Comparison of ENCODE assay signal across 22 cellular contexts in the genomic region with DNA sequence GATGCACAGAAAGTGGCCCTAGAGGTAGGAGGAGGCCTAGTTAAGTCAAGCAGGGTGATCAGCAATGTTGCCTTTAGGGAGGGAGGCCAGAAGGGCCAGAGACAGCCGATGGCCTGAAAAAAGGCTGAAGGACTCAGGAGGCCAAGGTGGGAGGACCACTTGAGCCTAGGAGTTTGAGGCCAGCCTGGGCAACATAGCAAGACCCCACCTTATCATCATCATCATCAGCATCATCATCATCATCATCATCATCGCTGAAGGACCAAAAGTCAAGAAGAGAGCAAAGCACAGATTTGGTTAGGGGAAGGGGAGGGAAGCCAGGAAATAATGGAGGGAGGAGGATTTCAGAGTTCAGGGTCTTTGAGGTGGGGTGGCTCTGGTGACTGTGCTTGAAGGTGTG.
DNase-seq lines count a peak whose midpoint lies in the region; ATAC-seq, FAIRE-seq and TF ChIP-seq lines count a peak whose summit lies in the region.
"Had no signal": no experiment of that assay in that cellular context is flagged by ENCODE, and none has a peak within 500 bp of the region (broad histone marks: within the 10 kb centered on the region; RNA-seq: fewer than 3 reads in every experiment).

No MANE protein-coding gene starts in this region.

- H2AFZ ChIP-seq in mammary epithelial cell (ENCODE audit: low read depth, low read length) = no peak overlapping the region

- 84% methylated on average over 2 of the region's 2 CpGs for WGBS in mammary epithelial cell (ENCODE audit: low coverage, missing lambda C conversion rate)
- 97 to 98% methylated on average over 2 of the region's 2 CpGs for WGBS in aorta, 2 donors

- in situ Hi-C loops in mammary epithelial cell (cut with MboI; ENCODE audit: low sequenced_read_pairs in 2 of 2) = no loop called here

- no peak for DNase-seq in MCF 10A (ENCODE audit: unreplicated experiment)
- DNase-seq in mammary epithelial cell = no peak
- no peak for DNase-seq in natural killer cell
- no peak for DNase-seq in uterus
- no peak for DNase-seq in urothelium cell line (ENCODE audit: low spot score)
- DNase-seq in aorta = no peak
- DNase-seq: BE2C, DMS53, GDM1, MM.1S, NCI-H1048, NCI-H1417 treated with DMSO at 0.1 percent for 48 hours, NCI-H187, NCI-H446 treated with DMSO at 0.1 percent for 48 hours, NCI-H526 treated with DMSO at 0.1 percent for 48 hours, OCI-M1 had no signal

- H3K4me1 Mint-ChIP-seq in MCF 10A (ENCODE audit: insufficient read depth, unreplicated experiment) (peaks cover 37% of the 10 kb centered on the region), natural killer cell (peaks cover 67 to 68% of the 10 kb centered on the region in 2 donors)
- peaks cover 43% of the 10 kb centered on the region for H3K4me1 Mint-ChIP-seq in activated T-helper 17 cell treated with anti-CD3 and anti-CD28 coated beads, Interleukin-2, amount 50 U/mL, for 72 hours

- H3K36me3 ChIP-seq in mammary epithelial cell (ENCODE audit: insufficient read depth, low read length) (no peaks in the 10 kb centered on the region), uterus (no peaks in the 10 kb centered on the region), aorta (ENCODE audit: control insufficient read depth in 1 of 2, insufficient read depth in 2 of 2, low read length in 1 of 2) (no peaks in the 10 kb centered on the region)
- H3K36me3 ChIP-seq: BE2C had no signal

- H3K36me3 Mint-ChIP-seq in MCF 10A (ENCODE audit: insufficient read depth, unreplicated experiment) (peaks cover 6% of the 10 kb centered on the region), natural killer cell (peaks cover 30% of the 10 kb centered on the region)
- no peaks in the 10 kb centered on the region for H3K36me3 Mint-ChIP-seq in activated T-helper 17 cell treated with anti-CD3 and anti-CD28 coated beads, Interleukin-2, amount 50 U/mL, for 72 hours (ENCODE audit: low read depth)

- no peaks in the 10 kb centered on the region for H3K79me2 ChIP-seq in mammary epithelial cell (ENCODE audit: insufficient read depth, low read length)

- H4K20me1 ChIP-seq in mammary epithelial cell (ENCODE audit: insufficient read depth, low read length) = no peaks in the 10 kb centered on the region

- H3K27me3 Mint-ChIP-seq in MCF 10A (ENCODE audit: insufficient read depth, unreplicated experiment) = peaks cover 47% of the 10 kb centered on the region
- peaks cover 36% of the 10 kb centered on the region for H3K27me3 Mint-ChIP-seq in activated T-helper 17 cell treated with anti-CD3 and anti-CD28 coated beads, Interleukin-2, amount 50 U/mL, for 72 hours
- H3K27me3 Mint-ChIP-seq in natural killer cell (ENCODE audit: low read depth in 2 of 2) = peaks cover 39 to 48% of the 10 kb centered on the region in 2 donors

- H3K27me3 ChIP-seq in mammary epithelial cell (ENCODE audit: insufficient read depth, low read length) (peaks cover 43% of the 10 kb centered on the region), uterus (no peaks in the 10 kb centered on the region), aorta (ENCODE audit: control insufficient read depth in 1 of 2, insufficient read depth in 2 of 2, low read length in 1 of 2) (no peaks in the 10 kb centered on the region)
- H3K27me3 ChIP-seq: BE2C had no signal

- no peak for ATAC-seq in activated T-helper 17 cell treated with anti-CD3 and anti-CD28 coated beads, Interleukin-2, amount 50 U/mL, for 72 hours (replicated peaks)
- ATAC-seq in natural killer cell (no peak), aorta (ENCODE audit: low FRiP score) (no peak)
- ATAC-seq: HCT116 had no signal

- H3K4me3 ChIP-seq in mammary epithelial cell (replicated peaks in 1 of 3; ENCODE audit: insufficient read depth in 1 of 3, low read depth in 2 of 3, low read length in 3 of 3) (no peak overlapping the region), uterus (no peak overlapping the region), aorta (ENCODE audit: low read length in 2 of 2) (no peak overlapping the region)

- H3K9ac ChIP-seq in mammary epithelial cell (ENCODE audit: insufficient read depth, low read length) = no peak overlapping the region

- H3K9me3 ChIP-seq in mammary epithelial cell (replicated peaks; ENCODE audit: insufficient read depth, low read length) (peaks cover 8% of the 10 kb centered on the region), uterus (no peaks in the 10 kb centered on the region), aorta (ENCODE audit: control insufficient read depth, low read length) (no peaks in the 10 kb centered on the region)

- no peak for FAIRE-seq in urothelium cell line (lab: Jason Lieb, UNC)
- FAIRE-seq: D721Med, GM18507, H1, RCC 7860 had no signal

- no TSS peak for BruUV-seq in MCF 10A (replicated peaks; lab: Mats Ljungman, UMichigan)
- no TSS peak for BruUV-seq in mammary epithelial cell (replicated peaks; lab: Mats Ljungman, UMichigan)

- CTCF ChIA-PET in MCF 10A (lab: Yijun Ruan, JAX) = no interaction called here
- CTCF ChIA-PET in mammary epithelial cell (lab: Charles Lee; ENCODE audit: low non-redundant PET) = no interaction called here

- intact Hi-C loops in MCF 10A (cut with micrococcal nuclease) (no loop called here), mammary epithelial cell (cut with micrococcal nuclease) (no loop called here), natural killer cell (cut with micrococcal nuclease) (loop anchor here (5.0 to 10.0 kb wide), 3 partner anchors 56 to 354 kb away; no protein-coding TSS in a partner anchor), uterus (cut with DNase I; ENCODE audit: low total_unique reads) (no loop called here), aorta (cut with DNase I) (no loop called here)

- TF ChIP-seq POLR2A in uterus (IDR thresholded peaks at IDR 0.05) = no peak

- H3K4me2 ChIP-seq in mammary epithelial cell (ENCODE audit: insufficient read depth, low read depth, low read length) = no peak overlapping the region

- H3K9me3 Mint-ChIP-seq in MCF 10A (ENCODE audit: unreplicated experiment) (peaks cover 7% of the 10 kb centered on the region), natural killer cell (peaks cover 0 to 3% of the 10 kb centered on the region in 2 donors)
- H3K9me3 Mint-ChIP-seq in activated T-helper 17 cell treated with anti-CD3 and anti-CD28 coated beads, Interleukin-2, amount 50 U/mL, for 72 hours = peaks cover 7% of the 10 kb centered on the region

- POLR2A ChIA-PET in MCF 10A (lab: Yijun Ruan, JAX) = interaction anchor here (1.0 kb wide), 1 partner anchor 199 kb away, joined by 3 read pairs; no protein-coding TSS in a partner anchor

- H3K4me3 Mint-ChIP-seq in MCF 10A (ENCODE audit: unreplicated experiment) = peak overlapping the region; percentile 50
- H3K4me3 Mint-ChIP-seq in activated T-helper 17 cell treated with anti-CD3 and anti-CD28 coated beads, Interleukin-2, amount 50 U/mL, for 72 hours = no peak overlapping the region
- H3K4me3 Mint-ChIP-seq in natural killer cell = no peak overlapping the region

- dilution Hi-C loops in mammary epithelial cell (cut with HindIII; ENCODE audit: low sequenced_read_pairs) = loop anchor here (5.0 kb wide), 2 partner anchors 98 to 403 kb away; no protein-coding TSS in a partner anchor

- H3K27ac Mint-ChIP-seq in MCF 10A (ENCODE audit: low read depth, unreplicated experiment) (no peak overlapping the region), natural killer cell (peak overlapping the region; percentile 89 to 93)
- H3K27ac Mint-ChIP-seq in activated T-helper 17 cell treated with anti-CD3 and anti-CD28 coated beads, Interleukin-2, amount 50 U/mL, for 72 hours = peak overlapping the region; percentile 2

- H3K4me1 ChIP-seq in mammary epithelial cell (ENCODE audit: insufficient read depth, low read length) (peaks cover 27% of the 10 kb centered on the region), uterus (no peaks in the 10 kb centered on the region), aorta (ENCODE audit: control insufficient read depth in 1 of 2, insufficient read depth in 2 of 2, low read length in 2 of 2) (no peaks in the 10 kb centered on the region)
- H3K4me1 ChIP-seq: BE2C had no signal

- TF ChIP-seq CTCF in MCF 10A (IDR thresholded peaks at IDR 0.05; ENCODE audit: unreplicated experiment) (no peak), mammary epithelial cell (conservative IDR thresholded peaks at IDR 0.05 in 1 of 2, IDR thresholded peaks at IDR 0.05 in 1 of 2; ENCODE audit: extremely low read depth in 1 of 2, insufficient read depth in 1 of 2, low read depth in 1 of 2, low read length in 2 of 2) (no peak), natural killer cell (IDR thresholded peaks at IDR 0.05) (no peak), uterus (IDR thresholded peaks at IDR 0.05) (no peak)

- H3K27ac ChIP-seq in mammary epithelial cell (ENCODE audit: insufficient read depth, low read depth, low read length) = no peak overlapping the region
- peak overlapping the region; percentile 68 to 76 for H3K27ac ChIP-seq in uterus
- H3K27ac ChIP-seq in aorta (ENCODE audit: low read depth in 1 of 2, low read length in 2 of 2) = no peak overlapping the region

Comparison
In these comparisons a context has a peak if more than half of its experiments do, and no peak if none do; other contexts are left out.
1. H3K27ac ChIP-seq: peak in uterus (2 of 2); none in mammary epithelial cell (single experiment) and aorta (0 of 2).